ENCODE assay signal across 8 cellular contexts in genomic region chr4:145179201-145179860, GRCh38. TPM values are rescaled to one million over a fixed set of nuclear protein-coding genes. Genes with fewer than 3 reads are reported as not detected.
A peak's percentile ranks its signal among the peaks of the same experiment; 100 is the strongest.
DNase-seq lines count a peak whose midpoint lies in the region; ATAC-seq, FAIRE-seq and TF ChIP-seq lines count a peak whose summit lies in the region.

No MANE protein-coding gene starts in this region.

- H3K4me3 Mint-ChIP-seq in activated CD4-positive, alpha-beta T cell treated with anti-CD3 and anti-CD28 coated beads for 36 hours, result peak overlapping the region; percentile 91
- peak overlapping the region; percentile 76 for H3K4me3 Mint-ChIP-seq in chondrocyte (ENCODE audit: unreplicated experiment)

- CTCF ChIA-PET in activated CD4-positive, alpha-beta T cell treated with anti-CD3 and anti-CD28 coated beads for 36 hours (lab: Charles Lee), result interaction anchor here (0.7 to 1.2 kb wide), 3 partner anchors 18 to 440 kb away, joined by 3 to 4 read pairs (median 3); partner anchors contain the start of gene MMAA

- no peaks in the 10 kb centered on the region for H3K27me3 Mint-ChIP-seq in activated CD4-positive, alpha-beta T cell treated with anti-CD3 and anti-CD28 coated beads for 36 hours
- no peaks in the 10 kb centered on the region for H3K27me3 Mint-ChIP-seq in chondrocyte (ENCODE audit: low read depth)

- peak overlapping the region; percentile 97 for H3K27ac Mint-ChIP-seq in activated CD4-positive, alpha-beta T cell treated with anti-CD3 and anti-CD28 coated beads for 36 hours
- peak overlapping the region; percentile 97 for H3K27ac Mint-ChIP-seq in chondrocyte (ENCODE audit: unreplicated experiment)

- POLR2A ChIA-PET in activated CD4-positive, alpha-beta T cell treated with anti-CD3 and anti-CD28 coated beads for 36 hours (lab: Charles Lee), result interaction anchor here (1.3 kb wide), 1 partner anchor 81 kb away, joined by 3 read pairs; the partner anchor contains the start of genes ABCE1 and ANAPC10

- peak; percentile 18 for ATAC-seq in activated CD4-positive, alpha-beta T cell treated with anti-CD3 and anti-CD28 coated beads for 36 hours

- FAIRE-seq in D721Med (lab: Jason Lieb, UNC), result no peak

- no peaks in the 10 kb centered on the region for H3K9me3 Mint-ChIP-seq in activated CD4-positive, alpha-beta T cell treated with anti-CD3 and anti-CD28 coated beads for 36 hours (ENCODE audit: low read depth)
- no peaks in the 10 kb centered on the region for H3K9me3 Mint-ChIP-seq in chondrocyte (ENCODE audit: low read depth)

- peaks cover 39% of the 10 kb centered on the region for H3K4me1 Mint-ChIP-seq in activated CD4-positive, alpha-beta T cell treated with anti-CD3 and anti-CD28 coated beads for 36 hours
- H3K4me1 Mint-ChIP-seq in chondrocyte (ENCODE audit: low read depth), result peaks cover 46% of the 10 kb centered on the region

- intact Hi-C loops in activated CD4-positive, alpha-beta T cell treated with anti-CD3 and anti-CD28 coated beads for 36 hours (cut with DNase I, micrococcal nuclease), result loop anchor here (1.0 to 10.0 kb wide), 7 partner anchors 49 to 1995 kb away; partner anchors contain the start of genes LSM6 (in 2 of the 2) and USP38 (in 1 of the 2)

- DNase-seq in GM10266 (ENCODE audit: extremely low spot score), result peak; percentile 86
- DNase-seq in H4 (ENCODE audit: low spot score), result peak; percentile 24
- peak; percentile 56 for DNase-seq in LoVo (ENCODE audit: low spot score)
- DNase-seq in activated CD4-positive, alpha-beta T cell treated with anti-CD3 and anti-CD28 coated beads for 36 hours, result peak; percentile 88
- DNase-seq in chondrocyte (ENCODE audit: low spot score), result no peak
- peak; percentile 70 for DNase-seq in left kidney (ENCODE audit: low read depth, low spot score)
- peak; percentile 80 for DNase-seq in stimulated activated CD4-positive, alpha-beta T cell treated with anti-CD3 and anti-CD28 coated beads, Interleukin-2, amount 100 ng/mL, for 4 hours (ENCODE audit: low read depth)
- DNase-seq in D721Med (ENCODE audit: insufficient read length, low spot score), result no peak

- peaks cover 31% of the 10 kb centered on the region for H3K36me3 Mint-ChIP-seq in activated CD4-positive, alpha-beta T cell treated with anti-CD3 and anti-CD28 coated beads for 36 hours (ENCODE audit: low read depth)
- H3K36me3 Mint-ChIP-seq in chondrocyte (ENCODE audit: low read depth), result peaks cover 2% of the 10 kb centered on the region

- TF ChIP-seq CTCF in GM10266 (IDR thresholded peaks at IDR 0.05; ENCODE audit: control insufficient read depth, insufficient read depth, low read depth, missing control alignments), result no peak
- TF ChIP-seq CTCF in chondrocyte (IDR thresholded peaks at IDR 0.05), result no peak
- TF ChIP-seq CTCF in D721Med (IDR thresholded peaks at IDR 0.05; ENCODE audit: insufficient read depth, missing control alignments), result no peak

RNA-seq across cellular contexts. Expression of gene OTUD4, which starts 1.1 kb away (rescaled TPM):
- total RNA-seq in H4 (2014; rRNA removed; shearing (Covaris generic)), result 6.5 and 10.7 TPM in 2 replicates
- 10 to 100 TPM; 52.6 to 57.1 TPM for total RNA-seq in activated CD4-positive, alpha-beta T cell treated with anti-CD3 and anti-CD28 coated beads for 36 hours
- total RNA-seq in chondrocyte, result 27.7 to 35.4 TPM (median 29.6 TPM) in 3 replicates

Comparison
In these comparisons a context has a peak if more than half of its experiments do, and no peak if none do; other contexts are left out.
1. DNase-seq: peak in GM10266 (single experiment), H4 (single experiment), LoVo (single experiment), activated CD4-positive, alpha-beta T cell treated with anti-CD3 and anti-CD28 coated beads for 36 hours (single experiment), left kidney (single experiment) and stimulated activated CD4-positive, alpha-beta T cell treated with anti-CD3 and anti-CD28 coated beads, Interleukin-2, amount 100 ng/mL, for 4 hours (single experiment); none in chondrocyte (single experiment) and D721Med (single experiment).